1 cellular context compared by ENCODE assay signal in the genomic region with DNA sequence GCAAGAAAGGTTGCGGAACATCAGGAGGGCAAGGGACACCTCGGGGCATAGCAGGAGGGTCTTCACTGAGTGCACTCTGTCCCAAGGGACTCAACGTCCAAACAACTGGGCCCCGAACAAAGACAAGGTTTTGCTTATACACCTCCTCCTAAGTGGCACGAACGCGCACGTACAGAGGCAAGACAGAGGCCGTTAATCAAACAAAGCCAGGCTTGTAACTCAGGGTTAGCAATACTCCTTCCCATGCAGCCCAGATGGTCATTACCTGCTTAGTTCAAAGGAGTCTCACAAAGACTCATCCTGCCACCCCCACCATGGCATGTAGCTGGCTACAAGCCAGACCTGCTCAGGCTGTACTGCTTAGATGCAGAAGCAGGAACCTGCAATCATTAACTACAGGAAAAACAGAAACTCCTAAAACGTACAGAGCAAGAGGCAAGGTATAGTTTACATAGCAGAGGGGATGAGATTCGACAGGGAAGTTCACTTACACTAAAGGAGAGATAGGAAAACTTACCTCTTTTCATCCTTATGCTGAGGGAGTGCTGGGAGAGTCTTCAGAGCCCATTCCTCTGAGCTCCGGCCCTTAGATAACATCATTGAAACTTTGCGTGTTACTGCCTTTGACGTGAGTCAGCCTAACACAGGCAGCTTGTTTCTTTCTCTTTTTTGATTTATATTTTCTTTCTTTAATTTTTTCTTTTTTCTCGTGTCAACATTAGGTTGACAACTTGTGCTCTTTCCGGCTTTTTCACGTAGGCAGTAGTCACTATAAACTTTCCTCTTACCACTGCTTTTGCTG.
TF ChIP-seq lines count a peak whose summit lies in the region.

No MANE protein-coding gene starts in this region.

TF ChIP-seq in HepG2, 621 proteins besides CTCF, POLR2A, EP300 and RAD21 (continued from another document and continues in another):
- TF ChIP-seq, protein P1, sequence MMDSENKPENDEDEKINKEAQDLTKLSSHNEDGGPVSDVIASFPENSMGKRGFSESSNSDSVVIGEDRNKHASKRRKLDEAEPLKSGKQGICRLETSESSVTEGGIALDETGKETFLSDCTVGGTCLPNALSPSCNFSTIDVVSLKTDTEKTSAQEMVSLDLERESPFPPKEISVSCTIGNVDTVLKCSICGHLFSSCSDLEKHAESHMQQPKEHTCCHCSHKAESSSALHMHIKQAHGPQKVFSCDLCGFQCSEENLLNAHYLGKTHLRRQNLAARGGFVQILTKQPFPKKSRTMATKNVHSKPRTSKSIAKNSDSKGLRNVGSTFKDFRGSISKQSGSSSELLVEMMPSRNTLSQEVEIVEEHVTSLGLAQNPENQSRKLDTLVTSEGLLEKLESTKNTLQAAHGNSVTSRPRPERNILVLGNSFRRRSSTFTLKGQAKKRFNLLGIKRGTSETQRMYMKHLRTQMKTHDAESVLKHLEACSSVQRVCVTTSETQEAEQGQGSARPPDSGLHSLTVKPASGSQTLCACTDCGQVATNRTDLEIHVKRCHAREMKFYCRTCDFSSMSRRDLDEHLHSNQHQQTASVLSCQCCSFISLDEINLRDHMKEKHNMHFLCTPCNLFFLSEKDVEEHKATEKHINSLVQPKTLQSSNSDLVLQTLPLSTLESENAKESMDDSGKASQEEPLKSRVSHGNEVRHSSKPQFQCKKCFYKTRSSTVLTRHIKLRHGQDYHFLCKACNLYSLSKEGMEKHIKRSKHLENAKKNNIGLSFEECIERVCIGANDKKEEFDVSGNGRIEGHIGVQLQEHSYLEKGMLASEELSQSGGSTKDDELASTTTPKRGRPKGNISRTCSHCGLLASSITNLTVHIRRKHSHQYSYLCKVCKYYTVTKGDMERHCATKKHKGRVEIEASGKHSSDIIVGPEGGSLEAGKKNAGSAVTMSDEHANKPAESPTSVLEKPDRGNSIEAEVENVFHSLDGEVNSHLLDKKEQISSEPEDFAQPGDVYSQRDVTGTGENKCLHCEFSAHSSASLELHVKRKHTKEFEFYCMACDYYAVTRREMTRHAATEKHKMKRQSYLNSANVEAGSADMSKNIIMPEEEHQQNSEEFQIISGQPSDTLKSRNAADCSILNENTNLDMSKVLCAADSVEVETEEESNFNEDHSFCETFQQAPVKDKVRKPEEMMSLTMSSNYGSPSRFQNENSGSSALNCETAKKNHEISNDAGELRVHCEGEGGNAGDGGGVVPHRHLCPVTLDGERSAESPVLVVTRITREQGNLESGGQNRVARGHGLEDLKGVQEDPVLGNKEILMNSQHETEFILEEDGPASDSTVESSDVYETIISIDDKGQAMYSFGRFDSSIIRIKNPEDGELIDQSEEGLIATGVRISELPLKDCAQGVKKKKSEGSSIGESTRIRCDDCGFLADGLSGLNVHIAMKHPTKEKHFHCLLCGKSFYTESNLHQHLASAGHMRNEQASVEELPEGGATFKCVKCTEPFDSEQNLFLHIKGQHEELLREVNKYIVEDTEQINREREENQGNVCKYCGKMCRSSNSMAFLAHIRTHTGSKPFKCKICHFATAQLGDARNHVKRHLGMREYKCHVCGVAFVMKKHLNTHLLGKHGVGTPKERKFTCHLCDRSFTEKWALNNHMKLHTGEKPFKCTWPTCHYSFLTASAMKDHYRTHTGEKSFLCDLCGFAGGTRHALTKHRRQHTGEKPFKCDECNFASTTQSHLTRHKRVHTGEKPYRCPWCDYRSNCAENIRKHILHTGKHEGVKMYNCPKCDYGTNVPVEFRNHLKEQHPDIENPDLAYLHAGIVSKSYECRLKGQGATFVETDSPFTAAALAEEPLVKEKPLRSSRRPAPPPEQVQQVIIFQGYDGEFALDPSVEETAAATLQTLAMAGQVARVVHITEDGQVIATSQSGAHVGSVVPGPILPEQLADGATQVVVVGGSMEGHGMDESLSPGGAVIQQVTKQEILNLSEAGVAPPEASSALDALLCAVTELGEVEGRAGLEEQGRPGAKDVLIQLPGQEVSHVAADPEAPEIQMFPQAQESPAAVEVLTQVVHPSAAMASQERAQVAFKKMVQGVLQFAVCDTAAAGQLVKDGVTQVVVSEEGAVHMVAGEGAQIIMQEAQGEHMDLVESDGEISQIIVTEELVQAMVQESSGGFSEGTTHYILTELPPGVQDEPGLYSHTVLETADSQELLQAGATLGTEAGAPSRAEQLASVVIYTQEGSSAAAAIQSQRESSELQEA (CRISPR knock-in tag; IDR thresholded peaks at IDR 0.05; ENCODE audit: not compliant biosample characterization) = no peak
- TF ChIP-seq, protein P2, sequence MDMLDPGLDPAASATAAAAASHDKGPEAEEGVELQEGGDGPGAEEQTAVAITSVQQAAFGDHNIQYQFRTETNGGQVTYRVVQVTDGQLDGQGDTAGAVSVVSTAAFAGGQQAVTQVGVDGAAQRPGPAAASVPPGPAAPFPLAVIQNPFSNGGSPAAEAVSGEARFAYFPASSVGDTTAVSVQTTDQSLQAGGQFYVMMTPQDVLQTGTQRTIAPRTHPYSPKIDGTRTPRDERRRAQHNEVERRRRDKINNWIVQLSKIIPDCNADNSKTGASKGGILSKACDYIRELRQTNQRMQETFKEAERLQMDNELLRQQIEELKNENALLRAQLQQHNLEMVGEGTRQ (IDR thresholded peaks at IDR 0.05; ENCODE audit: low read depth, low read length) = no peak
- TF ChIP-seq, protein P2 (CRISPR knock-in tag; IDR thresholded peaks at IDR 0.05; ENCODE audit: borderline replicate concordance) = no peak; the same call in 1 of the 2 replicates
- 0 out of 2 replicates have a peak, but pooled peaks have one; percentile 33 for TF ChIP-seq TARDBP (CRISPR knock-in tag; IDR thresholded peaks at IDR 0.05)
- no peak for TF ChIP-seq KLF15 (CRISPR knock-in tag; IDR thresholded peaks at IDR 0.05; ENCODE audit: borderline replicate concordance)
- TF ChIP-seq GATAD2A (CRISPR knock-in tag; IDR thresholded peaks at IDR 0.05) = peak; percentile 88
- no peak for TF ChIP-seq TCF12 (IDR thresholded peaks at IDR 0.05)
- TF ChIP-seq TCF12 (CRISPR knock-in tag; IDR thresholded peaks at IDR 0.05) = no peak
- no peak for TF ChIP-seq HOXD1 (CRISPR knock-in tag; IDR thresholded peaks at IDR 0.05)
- no peak for TF ChIP-seq SMARCE1 (IDR thresholded peaks at IDR 0.05; ENCODE audit: borderline replicate concordance)
- peak; percentile 47; the same call in 1 of the 2 replicates for TF ChIP-seq SIX4 (CRISPR knock-in tag; IDR thresholded peaks at IDR 0.05)
- TF ChIP-seq ZFY (CRISPR knock-in tag; IDR thresholded peaks at IDR 0.05) = no peak
- TF ChIP-seq NR2F6 (IDR thresholded peaks at IDR 0.05) = peak; percentile 28; the same call in 1 of the 2 replicates
- peak; percentile 64 for TF ChIP-seq NR2F6 (CRISPR knock-in tag; IDR thresholded peaks at IDR 0.05)
- no peak for TF ChIP-seq ZNF326 (CRISPR knock-in tag; IDR thresholded peaks at IDR 0.05; ENCODE audit: borderline replicate concordance)
- TF ChIP-seq, protein P3, sequence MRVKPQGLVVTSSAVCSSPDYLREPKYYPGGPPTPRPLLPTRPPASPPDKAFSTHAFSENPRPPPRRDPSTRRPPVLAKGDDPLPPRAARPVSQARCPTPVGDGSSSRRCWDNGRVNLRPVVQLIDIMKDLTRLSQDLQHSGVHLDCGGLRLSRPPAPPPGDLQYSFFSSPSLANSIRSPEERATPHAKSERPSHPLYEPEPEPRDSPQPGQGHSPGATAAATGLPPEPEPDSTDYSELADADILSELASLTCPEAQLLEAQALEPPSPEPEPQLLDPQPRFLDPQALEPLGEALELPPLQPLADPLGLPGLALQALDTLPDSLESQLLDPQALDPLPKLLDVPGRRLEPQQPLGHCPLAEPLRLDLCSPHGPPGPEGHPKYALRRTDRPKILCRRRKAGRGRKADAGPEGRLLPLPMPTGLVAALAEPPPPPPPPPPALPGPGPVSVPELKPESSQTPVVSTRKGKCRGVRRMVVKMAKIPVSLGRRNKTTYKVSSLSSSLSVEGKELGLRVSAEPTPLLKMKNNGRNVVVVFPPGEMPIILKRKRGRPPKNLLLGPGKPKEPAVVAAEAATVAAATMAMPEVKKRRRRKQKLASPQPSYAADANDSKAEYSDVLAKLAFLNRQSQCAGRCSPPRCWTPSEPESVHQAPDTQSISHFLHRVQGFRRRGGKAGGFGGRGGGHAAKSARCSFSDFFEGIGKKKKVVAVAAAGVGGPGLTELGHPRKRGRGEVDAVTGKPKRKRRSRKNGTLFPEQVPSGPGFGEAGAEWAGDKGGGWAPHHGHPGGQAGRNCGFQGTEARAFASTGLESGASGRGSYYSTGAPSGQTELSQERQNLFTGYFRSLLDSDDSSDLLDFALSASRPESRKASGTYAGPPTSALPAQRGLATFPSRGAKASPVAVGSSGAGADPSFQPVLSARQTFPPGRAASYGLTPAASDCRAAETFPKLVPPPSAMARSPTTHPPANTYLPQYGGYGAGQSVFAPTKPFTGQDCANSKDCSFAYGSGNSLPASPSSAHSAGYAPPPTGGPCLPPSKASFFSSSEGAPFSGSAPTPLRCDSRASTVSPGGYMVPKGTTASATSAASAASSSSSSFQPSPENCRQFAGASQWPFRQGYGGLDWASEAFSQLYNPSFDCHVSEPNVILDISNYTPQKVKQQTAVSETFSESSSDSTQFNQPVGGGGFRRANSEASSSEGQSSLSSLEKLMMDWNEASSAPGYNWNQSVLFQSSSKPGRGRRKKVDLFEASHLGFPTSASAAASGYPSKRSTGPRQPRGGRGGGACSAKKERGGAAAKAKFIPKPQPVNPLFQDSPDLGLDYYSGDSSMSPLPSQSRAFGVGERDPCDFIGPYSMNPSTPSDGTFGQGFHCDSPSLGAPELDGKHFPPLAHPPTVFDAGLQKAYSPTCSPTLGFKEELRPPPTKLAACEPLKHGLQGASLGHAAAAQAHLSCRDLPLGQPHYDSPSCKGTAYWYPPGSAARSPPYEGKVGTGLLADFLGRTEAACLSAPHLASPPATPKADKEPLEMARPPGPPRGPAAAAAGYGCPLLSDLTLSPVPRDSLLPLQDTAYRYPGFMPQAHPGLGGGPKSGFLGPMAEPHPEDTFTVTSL (CRISPR knock-in tag; IDR thresholded peaks at IDR 0.05; ENCODE audit: borderline replicate concordance) = peak; percentile 37; the same call in 1 of the 2 replicates
- TF ChIP-seq ZNF781 (CRISPR knock-in tag; IDR thresholded peaks at IDR 0.05; ENCODE audit: borderline replicate concordance, not compliant biosample characterization) = no peak
- TF ChIP-seq ZNF879 (CRISPR knock-in tag; IDR thresholded peaks at IDR 0.05) = no peak
- TF ChIP-seq, protein P4, sequence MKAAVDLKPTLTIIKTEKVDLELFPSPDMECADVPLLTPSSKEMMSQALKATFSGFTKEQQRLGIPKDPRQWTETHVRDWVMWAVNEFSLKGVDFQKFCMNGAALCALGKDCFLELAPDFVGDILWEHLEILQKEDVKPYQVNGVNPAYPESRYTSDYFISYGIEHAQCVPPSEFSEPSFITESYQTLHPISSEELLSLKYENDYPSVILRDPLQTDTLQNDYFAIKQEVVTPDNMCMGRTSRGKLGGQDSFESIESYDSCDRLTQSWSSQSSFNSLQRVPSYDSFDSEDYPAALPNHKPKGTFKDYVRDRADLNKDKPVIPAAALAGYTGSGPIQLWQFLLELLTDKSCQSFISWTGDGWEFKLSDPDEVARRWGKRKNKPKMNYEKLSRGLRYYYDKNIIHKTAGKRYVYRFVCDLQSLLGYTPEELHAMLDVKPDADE (CRISPR knock-in tag; IDR thresholded peaks at IDR 0.05) = no peak
- TF ChIP-seq ZNF616 (CRISPR knock-in tag; IDR thresholded peaks at IDR 0.05; ENCODE audit: low read depth) = no peak
- no peak for TF ChIP-seq ZNF335 (CRISPR knock-in tag; IDR thresholded peaks at IDR 0.05)
- peak; percentile 69; the same call in 1 of the 2 replicates for TF ChIP-seq IRF2 (CRISPR knock-in tag; IDR thresholded peaks at IDR 0.05)
- TF ChIP-seq SAFB2 (CRISPR knock-in tag; IDR thresholded peaks at IDR 0.05; ENCODE audit: borderline replicate concordance, low read depth) = no peak
- no peak for TF ChIP-seq RFX5 (IDR thresholded peaks at IDR 0.05; ENCODE audit: low read depth, low read length)
- peak; percentile 60; the same call in 1 of the 2 replicates for TF ChIP-seq YEATS2 (CRISPR knock-in tag; IDR thresholded peaks at IDR 0.05; ENCODE audit: borderline replicate concordance)
- TF ChIP-seq, protein P5, sequence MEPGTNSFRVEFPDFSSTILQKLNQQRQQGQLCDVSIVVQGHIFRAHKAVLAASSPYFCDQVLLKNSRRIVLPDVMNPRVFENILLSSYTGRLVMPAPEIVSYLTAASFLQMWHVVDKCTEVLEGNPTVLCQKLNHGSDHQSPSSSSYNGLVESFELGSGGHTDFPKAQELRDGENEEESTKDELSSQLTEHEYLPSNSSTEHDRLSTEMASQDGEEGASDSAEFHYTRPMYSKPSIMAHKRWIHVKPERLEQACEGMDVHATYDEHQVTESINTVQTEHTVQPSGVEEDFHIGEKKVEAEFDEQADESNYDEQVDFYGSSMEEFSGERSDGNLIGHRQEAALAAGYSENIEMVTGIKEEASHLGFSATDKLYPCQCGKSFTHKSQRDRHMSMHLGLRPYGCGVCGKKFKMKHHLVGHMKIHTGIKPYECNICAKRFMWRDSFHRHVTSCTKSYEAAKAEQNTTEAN (CRISPR knock-in tag; conservative IDR thresholded peaks at IDR 0.05) = no peak
- no peak for TF ChIP-seq RAD51 (IDR thresholded peaks at IDR 0.05; ENCODE audit: borderline replicate concordance)
- TF ChIP-seq, protein P6, sequence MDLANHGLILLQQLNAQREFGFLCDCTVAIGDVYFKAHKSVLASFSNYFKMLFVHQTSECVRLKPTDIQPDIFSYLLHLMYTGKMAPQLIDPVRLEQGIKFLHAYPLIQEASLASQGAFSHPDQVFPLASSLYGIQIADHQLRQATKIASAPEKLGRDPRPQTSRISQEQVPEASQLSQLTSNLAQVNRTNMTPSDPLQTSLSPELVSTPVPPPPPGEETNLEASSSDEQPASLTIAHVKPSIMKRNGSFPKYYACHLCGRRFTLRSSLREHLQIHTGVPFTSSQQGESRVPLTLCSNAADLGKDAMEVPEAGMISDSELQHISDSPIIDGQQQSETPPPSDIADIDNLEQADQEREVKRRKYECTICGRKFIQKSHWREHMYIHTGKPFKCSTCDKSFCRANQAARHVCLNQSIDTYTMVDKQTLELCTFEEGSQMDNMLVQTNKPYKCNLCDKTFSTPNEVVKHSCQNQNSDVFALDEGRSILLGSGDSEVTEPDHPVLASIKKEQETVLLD (CRISPR knock-in tag; IDR thresholded peaks at IDR 0.05; ENCODE audit: low read depth) = no peak
- peak; percentile 9; the same call in 1 of the 2 replicates for TF ChIP-seq MAZ (IDR thresholded peaks at IDR 0.05; ENCODE audit: borderline replicate concordance, low read depth, low read length)
- TF ChIP-seq MAZ (CRISPR knock-in tag; IDR thresholded peaks at IDR 0.05; ENCODE audit: low read depth) = peak; percentile 48; the same call in 1 of the 2 replicates
- TF ChIP-seq, protein P7, sequence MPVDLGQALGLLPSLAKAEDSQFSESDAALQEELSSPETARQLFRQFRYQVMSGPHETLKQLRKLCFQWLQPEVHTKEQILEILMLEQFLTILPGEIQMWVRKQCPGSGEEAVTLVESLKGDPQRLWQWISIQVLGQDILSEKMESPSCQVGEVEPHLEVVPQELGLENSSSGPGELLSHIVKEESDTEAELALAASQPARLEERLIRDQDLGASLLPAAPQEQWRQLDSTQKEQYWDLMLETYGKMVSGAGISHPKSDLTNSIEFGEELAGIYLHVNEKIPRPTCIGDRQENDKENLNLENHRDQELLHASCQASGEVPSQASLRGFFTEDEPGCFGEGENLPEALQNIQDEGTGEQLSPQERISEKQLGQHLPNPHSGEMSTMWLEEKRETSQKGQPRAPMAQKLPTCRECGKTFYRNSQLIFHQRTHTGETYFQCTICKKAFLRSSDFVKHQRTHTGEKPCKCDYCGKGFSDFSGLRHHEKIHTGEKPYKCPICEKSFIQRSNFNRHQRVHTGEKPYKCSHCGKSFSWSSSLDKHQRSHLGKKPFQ (CRISPR knock-in tag; IDR thresholded peaks at IDR 0.05; ENCODE audit: insufficient replicate concordance) = peak; percentile 73
